ENCODE assay signal across 8 cellular contexts in the genomic region with DNA sequence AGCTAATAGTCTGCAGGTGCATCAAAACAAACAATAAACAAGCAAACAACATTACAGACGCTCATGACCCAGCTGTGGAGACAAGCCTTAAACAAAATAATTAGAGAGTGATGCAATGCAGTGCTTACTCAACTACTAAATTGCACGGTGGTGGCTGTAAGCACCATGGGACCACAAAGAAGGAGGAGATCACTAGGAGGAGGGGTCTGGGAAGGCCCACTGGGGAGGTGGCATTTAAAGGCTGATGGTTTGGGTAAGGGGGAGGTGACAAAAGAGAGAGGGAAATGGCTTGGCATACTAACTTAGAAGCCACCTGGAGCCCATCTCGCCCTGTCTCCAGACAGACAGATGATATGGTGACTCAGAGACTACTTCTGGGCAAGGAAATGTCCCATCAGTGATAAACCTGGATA.
DNase-seq lines count a peak whose midpoint lies in the region; ATAC-seq and TF ChIP-seq lines count a peak whose summit lies in the region.

No MANE protein-coding gene starts in this region.

- no peak for ATAC-seq in HG03521 (IDR thresholded peaks at IDR 0.05; ENCODE audit: unreplicated experiment)

- H3K4me2 ChIP-seq in hepatocyte: peak overlapping the region; percentile 85

- H3K27me3 ChIP-seq in MG63: no peaks in the 10 kb centered on the region
- H3K27me3 ChIP-seq in hepatocyte: no peaks in the 10 kb centered on the region
- H3K27me3 ChIP-seq in stomach: no peaks in the 10 kb centered on the region

- H3K4me3 ChIP-seq in MG63 (no peak overlapping the region; the same call in 1 of the 2 replicates), hepatocyte (no peak overlapping the region), stomach (no peak overlapping the region)

- no peak for TF ChIP-seq CTCF in hepatocyte (IDR thresholded peaks at IDR 0.05; ENCODE audit: poor library complexity)
- no peak for TF ChIP-seq CTCF in stomach (IDR thresholded peaks at IDR 0.05)

- TF ChIP-seq EP300 in stomach (IDR thresholded peaks at IDR 0.05): no peak

- 46% methylated on average over 3 of the region's 3 CpGs for WGBS in hepatocyte (ENCODE audit: low lambda C conversion rate, missing lambda C conversion rate)
- WGBS in stomach, 5 donors: 11 to 32% (median 23%) methylated on average over 3 of the region's 3 CpGs

- no peaks in the 10 kb centered on the region for H3K9me3 Mint-ChIP-seq in activated T-cell treated with anti-CD3 and anti-CD28 coated beads, Interleukin-2, amount 50 U/mL, for 24 hours

- TF ChIP-seq POLR2A in stomach (IDR thresholded peaks at IDR 0.05): no peak

- H3K9me3 ChIP-seq in MG63 (no peaks in the 10 kb centered on the region), hepatocyte (ENCODE audit: low read depth) (no peaks in the 10 kb centered on the region), stomach (no peaks in the 10 kb centered on the region)

- H3K27ac ChIP-seq in hepatocyte (peak overlapping the region; percentile 96), stomach (peak overlapping the region; percentile 28 to 99 (median 95))

- DNase-seq in AG08395 (ENCODE audit: low spot score) (peak; percentile 34), MG63 (peak; percentile 30), hepatocyte (ENCODE audit: low spot score) (no peak), stomach (no peak), NCI-H146 (lab: John Stamatoyannopoulos, UW) (no peak), DMS153 treated with DMSO at 0.1 percent for 48 hours (lab: John Stamatoyannopoulos, UW; ENCODE audit: unreplicated experiment) (no peak)
- no peak for DNase-seq in activated T-cell treated with anti-CD3 and anti-CD28 coated beads, Interleukin-2, amount 50 U/mL, for 24 hours

- intact Hi-C loops in stomach (cut with DNase I; ENCODE audit: low total_unique reads): no loop called here

- H3K36me3 ChIP-seq in MG63 (no peaks in the 10 kb centered on the region), hepatocyte (replicated peaks; ENCODE audit: insufficient read depth, low read depth) (no peaks in the 10 kb centered on the region), stomach (no peaks in the 10 kb centered on the region)

- H4K20me1 ChIP-seq in hepatocyte (ENCODE audit: insufficient read depth, poor library complexity, severe bottlenecking): no peaks in the 10 kb centered on the region

- peaks cover 39% of the 10 kb centered on the region for H3K36me3 Mint-ChIP-seq in activated T-cell treated with anti-CD3 and anti-CD28 coated beads, Interleukin-2, amount 50 U/mL, for 24 hours (ENCODE audit: low read depth)

- no peaks in the 10 kb centered on the region for H3K9me2 ChIP-seq in hepatocyte (replicated peaks; ENCODE audit: insufficient read depth)

- H3K79me2 ChIP-seq in hepatocyte: peaks cover 81% of the 10 kb centered on the region

- no peaks in the 10 kb centered on the region for H3K27me3 Mint-ChIP-seq in activated T-cell treated with anti-CD3 and anti-CD28 coated beads, Interleukin-2, amount 50 U/mL, for 24 hours

- H3K4me1 ChIP-seq in hepatocyte (ENCODE audit: insufficient read depth) (peaks cover 49% of the 10 kb centered on the region), stomach (peaks cover 30 to 82% (median 55%) of the 10 kb centered on the region in 4 donors)

- peak overlapping the region; percentile 84 for H3K4me3 Mint-ChIP-seq in activated T-cell treated with anti-CD3 and anti-CD28 coated beads, Interleukin-2, amount 50 U/mL, for 24 hours

- H2AFZ ChIP-seq in hepatocyte: no peak overlapping the region

- H3K27ac Mint-ChIP-seq in activated T-cell treated with anti-CD3 and anti-CD28 coated beads, Interleukin-2, amount 50 U/mL, for 24 hours: peak overlapping the region; percentile 96

- H3K4me1 Mint-ChIP-seq in activated T-cell treated with anti-CD3 and anti-CD28 coated beads, Interleukin-2, amount 50 U/mL, for 24 hours (ENCODE audit: low read depth): peaks cover 66% of the 10 kb centered on the region

Comparison
In these comparisons a context has a peak if more than half of its experiments do, and no peak if none do; other contexts are left out.
1. DNase-seq: peak in AG08395 (single experiment) and MG63 (single experiment); none in activated T-cell treated with anti-CD3 and anti-CD28 coated beads, Interleukin-2, amount 50 U/mL, for 24 hours (single experiment), hepatocyte (single experiment), stomach (single experiment), NCI-H146 (single experiment) and DMS153 treated with DMSO at 0.1 percent for 48 hours (single experiment).